ENCODE assay signal across 9 cellular contexts in the genomic region with DNA sequence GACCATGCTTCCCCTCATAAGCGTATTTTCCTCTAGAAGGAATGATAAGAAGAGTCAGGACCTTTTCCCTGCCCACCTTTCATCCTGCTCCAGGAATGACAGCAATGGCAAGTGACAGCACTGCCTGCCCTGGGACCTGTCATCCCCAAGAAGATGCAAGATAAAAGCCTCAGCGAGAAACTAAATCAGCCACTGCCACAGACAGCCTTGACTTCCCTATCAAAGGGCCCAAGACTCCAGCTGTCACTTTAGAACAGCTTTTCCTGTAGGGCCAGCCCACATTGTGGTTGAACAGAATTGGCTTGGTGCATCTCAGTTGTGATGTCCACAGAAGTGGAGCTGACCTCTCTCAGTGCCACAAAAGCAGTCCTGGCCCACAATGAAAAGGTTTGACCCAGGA. TPM values are rescaled to one million over a fixed set of nuclear protein-coding genes. Genes with fewer than 3 reads are reported as not detected.
DNase-seq lines count a peak whose midpoint lies in the region; ATAC-seq and TF ChIP-seq lines count a peak whose summit lies in the region.
"Had no signal": no experiment of that assay in that cellular context is flagged by ENCODE, and none has a peak within 500 bp of the region (broad histone marks: within the 10 kb centered on the region; RNA-seq: fewer than 3 reads in every experiment).

No MANE protein-coding gene starts in this region.

- DNase-seq in HFF-Myc (ENCODE audit: extremely low read depth, low read depth), result no peak
- no peak for DNase-seq in activated naive CD4-positive, alpha-beta T cell treated with anti-CD3 and anti-CD28 coated beads, Interleukin-2, amount 50 U/mL, for 72 hours (ENCODE audit: low spot score in 2 of 2)
- DNase-seq in memory B cell (ENCODE audit: low spot score in 2 of 2), result no peak
- DNase-seq in effector CD8-positive, alpha-beta T cell (lab: John Stamatoyannopoulos, UW), result no peak
- DNase-seq: nucleus accumbens had no signal

- peak overlapping the region; percentile 80 for H3K4me3 ChIP-seq in HFF-Myc (replicated peaks; ENCODE audit: low read depth, low read length)

- no peaks in the 10 kb centered on the region for H3K9me3 Mint-ChIP-seq in activated naive CD4-positive, alpha-beta T cell treated with anti-CD3 and anti-CD28 coated beads, Interleukin-2, amount 50 U/mL, for 72 hours
- H3K9me3 Mint-ChIP-seq in memory B cell, result no peaks in the 10 kb centered on the region

- H3K27me3 Mint-ChIP-seq in memory B cell, result no peaks in the 10 kb centered on the region

- H3K27ac Mint-ChIP-seq in activated naive CD4-positive, alpha-beta T cell treated with anti-CD3 and anti-CD28 coated beads, Interleukin-2, amount 50 U/mL, for 72 hours, result peak overlapping the region; percentile 97 to 99
- peak overlapping the region; percentile 98 for H3K27ac Mint-ChIP-seq in memory B cell

- peak overlapping the region; percentile 73 for H3K27ac ChIP-seq in 22Rv1

- no peak for ATAC-seq in activated naive CD4-positive, alpha-beta T cell treated with anti-CD3 and anti-CD28 coated beads, Interleukin-2, amount 50 U/mL, for 72 hours
- ATAC-seq in memory B cell (ENCODE audit: low read depth), result no peak
- ATAC-seq in GM19023 (IDR thresholded peaks at IDR 0.05; ENCODE audit: unreplicated experiment), result no peak
- no peak for ATAC-seq in HG02852 (IDR thresholded peaks at IDR 0.05; ENCODE audit: unreplicated experiment)
- ATAC-seq in HG03045 (IDR thresholded peaks at IDR 0.05; ENCODE audit: unreplicated experiment), result no peak

- peaks cover 12 to 19% of the 10 kb centered on the region in 2 donors for H3K36me3 Mint-ChIP-seq in activated naive CD4-positive, alpha-beta T cell treated with anti-CD3 and anti-CD28 coated beads, Interleukin-2, amount 50 U/mL, for 72 hours
- H3K36me3 Mint-ChIP-seq in memory B cell, result peaks cover 6% of the 10 kb centered on the region

- TF ChIP-seq CTCF in 22Rv1 (IDR thresholded peaks at IDR 0.05), result no peak
- TF ChIP-seq CTCF in HFF-Myc (IDR thresholded peaks at IDR 0.05; ENCODE audit: low read depth, low read length, missing control alignments), result no peak

- H3K4me3 Mint-ChIP-seq in memory B cell, result peak overlapping the region; percentile 98

- H3K4me1 Mint-ChIP-seq in memory B cell, result peaks cover 31% of the 10 kb centered on the region

RNA-seq across cellular contexts. Expression of a gene that starts 1.1 kb away (rescaled TPM):
- 100 to 1,000 TPM; 125 to 155 TPM for total RNA-seq in activated naive CD4-positive, alpha-beta T cell treated with anti-CD3 and anti-CD28 coated beads, Interleukin-2, amount 50 U/mL, for 72 hours

RNA-seq across cellular contexts. Expression of a gene that starts 30.7 kb away (rescaled TPM):
- total RNA-seq in activated naive CD4-positive, alpha-beta T cell treated with anti-CD3 and anti-CD28 coated beads, Interleukin-2, amount 50 U/mL, for 72 hours, result 10 to 100 TPM; 23.9 to 49.8 TPM

RNA-seq across cellular contexts. Expression of a gene that starts 36.5 kb away (rescaled TPM):
- 100 to 1,000 TPM; 405 to 411 TPM for total RNA-seq in activated naive CD4-positive, alpha-beta T cell treated with anti-CD3 and anti-CD28 coated beads, Interleukin-2, amount 50 U/mL, for 72 hours
